11 cellular contexts compared by ENCODE assay signal in genomic region chr2:233098615-233099014, GRCh38. TPM values are rescaled to one million over a fixed set of nuclear protein-coding genes. Genes with fewer than 3 reads are reported as not detected.
A peak's percentile ranks its signal among the peaks of the same experiment; 100 is the strongest.
DNase-seq lines count a peak whose midpoint lies in the region; ATAC-seq, FAIRE-seq and TF ChIP-seq lines count a peak whose summit lies in the region.
"Had no signal": no experiment of that assay in that cellular context is flagged by ENCODE, and none has a peak within 500 bp of the region (broad histone marks: within the 10 kb centered on the region; RNA-seq: fewer than 3 reads in every experiment).

No MANE protein-coding gene starts in this region.

- FAIRE-seq in GM12891 (lab: Jason Lieb, UNC) (no peak), HepG2 (lab: Jason Lieb, UNC) (no peak)
- FAIRE-seq: H54 had no signal

- H3K4me1 ChIP-seq in ascending aorta (no peaks in the 10 kb centered on the region), HepG2 (ENCODE audit: insufficient read depth, low read length) (no peaks in the 10 kb centered on the region), vagina (no peaks in the 10 kb centered on the region), gastroesophageal sphincter (no peaks in the 10 kb centered on the region)
- H3K4me1 ChIP-seq: parathyroid adenoma had no signal

- H3K4me3 ChIP-seq in AG04450 (ENCODE audit: low read depth, low read length) = no peak overlapping the region
- no peak overlapping the region for H3K4me3 ChIP-seq in ascending aorta
- H3K4me3 ChIP-seq in HepG2 (replicated peaks in 1 of 3; ENCODE audit: insufficient read depth in 1 of 3, low read depth in 2 of 3, low read length in 3 of 3) = no peak overlapping the region
- H3K4me3 ChIP-seq in vagina = no peak overlapping the region
- no peak overlapping the region for H3K4me3 ChIP-seq in gastroesophageal sphincter

- TF ChIP-seq CTCF in AG04450 (IDR thresholded peaks at IDR 0.05; ENCODE audit: low read depth, low read length) (peak; percentile 43), ascending aorta (IDR thresholded peaks at IDR 0.05) (peak in 2 of 3 experiments; percentile 9 to 21), HepG2 (CRISPR knock-in tag; IDR thresholded peaks at IDR 0.05) (peak; percentile 64), vagina (IDR thresholded peaks at IDR 0.05) (no peak), gastroesophageal sphincter (IDR thresholded peaks at IDR 0.05) (peak in 2 of 4 experiments; percentile 12 to 39)

- 0 out of 2 replicates have a peak, but pooled peaks have one; percentile 47 for TF ChIP-seq RAD21 in HepG2 (CRISPR knock-in tag; IDR thresholded peaks at IDR 0.05)

- H2AFZ ChIP-seq in HepG2 (ENCODE audit: low read length) = no peak overlapping the region
- H2AFZ ChIP-seq: parathyroid adenoma had no signal

- H4K20me1 ChIP-seq in HepG2 (ENCODE audit: insufficient read depth, low read length) = no peaks in the 10 kb centered on the region

- no peaks in the 10 kb centered on the region for H3K79me2 ChIP-seq in HepG2 (ENCODE audit: insufficient read depth, low read length)
- H3K79me2 ChIP-seq: parathyroid adenoma had no signal

- H3K36me3 ChIP-seq in ascending aorta (no peaks in the 10 kb centered on the region), HepG2 (replicated peaks in 1 of 2; ENCODE audit: control insufficient read depth in 1 of 2, insufficient read depth in 2 of 2, low read length in 2 of 2) (peaks cover 0 to 2% of the 10 kb centered on the region in 2 experiments; a peak in 1 of 5 replicates), vagina (no peaks in the 10 kb centered on the region), gastroesophageal sphincter (no peaks in the 10 kb centered on the region)

- no peak overlapping the region for H3K9ac ChIP-seq in HepG2 (ENCODE audit: insufficient read depth, low read depth, low read length)
- H3K9ac ChIP-seq: parathyroid adenoma had no signal

- H3K27ac ChIP-seq in AG04450 (ENCODE audit: low read depth, low read length) (no peak overlapping the region), ascending aorta (no peak overlapping the region), HepG2 (ENCODE audit: extremely low read length, insufficient read depth, low read length) (no peak overlapping the region), vagina (no peak overlapping the region), gastroesophageal sphincter (no peak overlapping the region)
- H3K27ac ChIP-seq: parathyroid adenoma had no signal

- no TSS peak for BruUV-seq in HepG2 (replicated peaks; lab: Mats Ljungman, UMichigan)

- 79% methylated on average over 10 of the region's 10 CpGs for WGBS in HepG2 (ENCODE audit: low lambda C conversion rate)
- 26 to 54% methylated on average over 7 to 10 of the region's 10 CpGs for WGBS in gastroesophageal sphincter (ENCODE audit: low coverage in 1 of 2), 2 donors

- H3K27me3 ChIP-seq in AG04450 (ENCODE audit: control insufficient read depth, insufficient read depth, low read length) (peaks cover 2% of the 10 kb centered on the region), ascending aorta (no peaks in the 10 kb centered on the region), HepG2 (ENCODE audit: control insufficient read depth in 1 of 2, insufficient read depth in 2 of 2, low read length in 2 of 2) (no peaks in the 10 kb centered on the region), vagina (no peaks in the 10 kb centered on the region), gastroesophageal sphincter (peaks cover 3% of the 10 kb centered on the region)

- in situ Hi-C loops in HepG2 (cut with HindIII; ENCODE audit: extremely low pct_ligation_motif_present, low pct_unique_long_range_greater_than_20kb) = no loop called here

- H3K4me2 ChIP-seq in HepG2 (ENCODE audit: low read depth, low read length) = no peak overlapping the region

- POLR2A ChIA-PET in AG04450 (lab: Yijun Ruan, JAX) (no interaction called here), HepG2 (lab: Yijun Ruan, JAX) (no interaction called here)

- CTCF ChIA-PET in AG04450 (lab: Charles Lee) (interaction anchor here (1.1 kb wide), 1 partner anchor 152 kb away, joined by 4 read pairs; the partner anchor contains the start of gene ATG16L1), HepG2 (lab: Yijun Ruan, JAX; ENCODE audit: low intra/inter-chr PET ratio, low total read pairs) (interaction anchor here (1.3 kb wide), 1 partner anchor 152 kb away, joined by 10 read pairs; the partner anchor contains the start of gene ATG16L1)

- DNase-seq in AG04450 (ENCODE audit: low read depth, low spot score) = no peak
- DNase-seq in GM12891 (ENCODE audit: insufficient read length, low spot score) = no peak
- DNase-seq in ascending aorta (ENCODE audit: low spot score in 2 of 2) = no peak
- peak; percentile 31 for DNase-seq in HepG2 (ENCODE audit: low spot score)
- no peak for DNase-seq in DMS153 treated with DMSO at 0.1 percent for 48 hours (lab: John Stamatoyannopoulos, UW; ENCODE audit: unreplicated experiment)
- no peak for DNase-seq in vagina (ENCODE audit: extremely low spot score in 2 of 2)
- DNase-seq in GM03348 (ENCODE audit: low spot score) = no peak
- DNase-seq: Kasumi-1 had no signal

- peak; percentile 79 for ATAC-seq in HepG2
- no peak for ATAC-seq in gastroesophageal sphincter

- intact Hi-C loops in ascending aorta (cut with DNase I) (loop anchor here (5.0 kb wide), 1 partner anchor 154 kb away; the partner anchor contains the start of gene ATG16L1), HepG2 (cut with micrococcal nuclease; ENCODE audit: unreplicated experiment) (loop anchor here (2.0 kb wide), 1 partner anchor 152 kb away; the partner anchor contains the start of gene ATG16L1), vagina (cut with DNase I) (no loop called here)

- TF ChIP-seq POLR2A in GM12891 (IDR thresholded peaks at IDR 0.05; ENCODE audit: low read depth, low read length) (no peak), HepG2 (IDR thresholded peaks at IDR 0.05; ENCODE audit: insufficient read depth in 1 of 2, low read depth in 2 of 2, low read length in 2 of 2) (no peak), vagina (IDR thresholded peaks at IDR 0.05) (no peak), gastroesophageal sphincter (IDR thresholded peaks at IDR 0.05) (no peak)

- no peak for TF ChIP-seq EP300 in HepG2 (IDR thresholded peaks at IDR 0.05; ENCODE audit: low read depth in 2 of 2, low read length in 2 of 2)
- no peak for TF ChIP-seq EP300 in HepG2 (CRISPR knock-in tag; IDR thresholded peaks at IDR 0.05; ENCODE audit: borderline replicate concordance)
- TF ChIP-seq EP300 in gastroesophageal sphincter (IDR thresholded peaks at IDR 0.05) = no peak

- H3K9me3 ChIP-seq in AG04450 (ENCODE audit: control insufficient read depth, insufficient read depth, low read length) (no peaks in the 10 kb centered on the region), ascending aorta (no peaks in the 10 kb centered on the region), HepG2 (ENCODE audit: low read length) (no peaks in the 10 kb centered on the region), vagina (no peaks in the 10 kb centered on the region), gastroesophageal sphincter (no peaks in the 10 kb centered on the region)

TF ChIP-seq in GM12891, 5 proteins besides CTCF, POLR2A, EP300 and RAD21:
- TF ChIP-seq POLR2AphosphoS5 (IDR thresholded peaks at IDR 0.05; ENCODE audit: low read depth, low read length) (0 out of 2 replicates have a peak, but pooled peaks have one; percentile 41), TAF1 (IDR thresholded peaks at IDR 0.05; ENCODE audit: low read depth, low read length) (no peak)

TF ChIP-seq in HepG2, 621 proteins besides CTCF, POLR2A, EP300 and RAD21 (continues in another document):
- TF ChIP-seq RARG (CRISPR knock-in tag; IDR thresholded peaks at IDR 0.05; ENCODE audit: low read depth) (no peak), ZNF18 (CRISPR knock-in tag; IDR thresholded peaks at IDR 0.05; ENCODE audit: insufficient replicate concordance) (no peak), TOPORS (CRISPR knock-in tag; IDR thresholded peaks at IDR 0.05) (no peak)

RNA-seq across cellular contexts. Expression of gene INPP5D, which starts 38.5 kb away (rescaled TPM):
- 0.43 and 0.84 TPM in 2 replicates for polyA plus RNA-seq in AG04450 (2011; rRNA removed)
- 0.55 and 0.65 TPM in 2 replicates for polyA minus RNA-seq in AG04450 (2011; rRNA and poly(A)+ RNA removed)
- 62.2 TPM for polyA plus RNA-seq in GM12891 (2012; ENCODE audit: low read depth, missing spikeins)
- total RNA-seq in ascending aorta = 21.7 TPM
- total RNA-seq in HepG2 (2016; rRNA removed; fragmentation: Illumina TruSeq; extraction: Trizol) = 17.7 and 18.0 TPM in 2 replicates
- 4.6 and 5.5 TPM in 2 replicates for total RNA-seq in HepG2 (2016; cell fraction: cytosol; rRNA removed; fragmentation: Illumina TruSeq; extraction: Trizol; ENCODE audit: low read depth)
- total RNA-seq in HepG2 (2016; cell fraction: insoluble cytoplasmic fraction; rRNA removed; fragmentation: Illumina TruSeq; extraction: Trizol) = 15.5 and 19.4 TPM in 2 replicates
- total RNA-seq in HepG2 (2016; cell fraction: membrane; rRNA removed; fragmentation: Illumina TruSeq; extraction: Trizol) = 12.4 TPM in 2 replicates
- 15.5 and 17.7 TPM in 2 replicates for total RNA-seq in HepG2 (2016; cell fraction: nucleus; rRNA removed; fragmentation: Illumina TruSeq; extraction: Trizol)
- polyA plus RNA-seq in HepG2 (2011; rRNA removed) = 16.1 and 16.7 TPM in 2 replicates
- 7.7 and 8.6 TPM in 2 replicates for polyA plus RNA-seq in HepG2 (2011; cell fraction: cytosol; rRNA removed)
- 55.2 and 72.1 TPM in 2 replicates for polyA plus RNA-seq in HepG2 (2011; cell fraction: nucleus; rRNA removed)
- 36.4 and 42.1 TPM in 2 replicates for polyA plus RNA-seq in HepG2 (2012)
- 2.5 and 2.6 TPM in 2 replicates for polyA plus RNA-seq in HepG2 (2016; cell fraction: cytosol; fragmentation: Illumina TruSeq; extraction: Trizol; ENCODE audit: low read depth)
- 16.3 and 21.7 TPM in 2 replicates for polyA plus RNA-seq in HepG2 (2016; cell fraction: insoluble cytoplasmic fraction; fragmentation: Illumina TruSeq; extraction: Trizol; ENCODE audit: low read depth)
- 8.3 and 8.6 TPM in 2 replicates for polyA plus RNA-seq in HepG2 (2016; cell fraction: membrane; fragmentation: Illumina TruSeq; extraction: Trizol; ENCODE audit: low read depth)
- polyA plus RNA-seq in HepG2 (2016; cell fraction: nucleus; fragmentation: Illumina TruSeq; extraction: Trizol; ENCODE audit: insufficient read depth, low read depth) = 28.7 and 30.7 TPM in 2 replicates
- 0.09 and 29.9 TPM in 2 replicates for polyA minus RNA-seq in HepG2 (2011; rRNA and poly(A)+ RNA removed; ENCODE audit: low replicate concordance)
- 15.4 and 25.3 TPM in 2 replicates for polyA minus RNA-seq in HepG2 (2011; cell fraction: cytosol; rRNA and poly(A)+ RNA removed)
- 36.4 and 40.5 TPM in 2 replicates for polyA minus RNA-seq in HepG2 (2011; cell fraction: nucleus; rRNA and poly(A)+ RNA removed)
- 33.4 TPM for total RNA-seq in vagina
- 10 to 100 TPM in 2 of 4 donors, 1 to 10 TPM in 2; 6.5 to 12.4 (median 9.3) TPM for total RNA-seq in gastroesophageal sphincter

Comparison
In these comparisons a context has a peak if more than half of its experiments do, and no peak if none do; other contexts are left out.
1. CTCF ChIP-seq: peak in AG04450 (single experiment), ascending aorta (2 of 3) and HepG2 (single experiment); none in vagina (0 of 3).